In genomic region chr20:2742431-2742830, GRCh38 we compare ENCODE assay signal across 19 cellular contexts. TPM values are rescaled to one million over a fixed set of nuclear protein-coding genes. Genes with fewer than 3 reads are reported as not detected.
DNase-seq lines count a peak whose midpoint lies in the region; ATAC-seq and TF ChIP-seq lines count a peak whose summit lies in the region.
"Had no signal": no experiment of that assay in that cellular context is flagged by ENCODE, and none has a peak within 500 bp of the region (broad histone marks: within the 10 kb centered on the region; RNA-seq: fewer than 3 reads in every experiment).

No MANE protein-coding gene starts in this region.

- POLR2A ChIA-PET in PC-3 (lab: Charles Lee; ENCODE audit: unreplicated experiment) = no interaction called here

- H3K14ac ChIP-seq in neuronal stem cell (ENCODE audit: low read length) = no peak overlapping the region

- DNase-seq in activated naive CD4-positive, alpha-beta T cell treated with anti-CD3 and anti-CD28 coated beads, Interleukin-2, amount 50 U/mL, for 72 hours (ENCODE audit: low spot score in 2 of 2) = no peak
- no peak for DNase-seq in activated naive CD4-positive, alpha-beta T cell treated with anti-CD3 and anti-CD28 coated beads for 36 hours
- DNase-seq in effector memory CD4-positive, alpha-beta T cell = no peak
- DNase-seq in neuronal stem cell (ENCODE audit: low spot score) = no peak
- no peak for DNase-seq in Calu3
- no peak for DNase-seq in DMS79 (lab: John Stamatoyannopoulos, UW)
- no peak for DNase-seq in PC-3
- DNase-seq: cerebellar nuclear complex, NCI-H226, NCI-H774, tibial artery had no signal

- CTCF ChIA-PET in activated naive CD4-positive, alpha-beta T cell treated with anti-CD3 and anti-CD28 coated beads for 36 hours (lab: Charles Lee) = interaction anchor here (0.6 to 5.1 kb wide), 7 partner anchors 11 to 259 kb away, joined by 4 to 67 read pairs (median 33); no protein-coding TSS in a partner anchor
- CTCF ChIA-PET in Calu3 (lab: Charles Lee) (no interaction called here), PC-3 (lab: Charles Lee) (no interaction called here)

- H2BK15ac ChIP-seq in neuronal stem cell (ENCODE audit: low read length) = no peak overlapping the region

- no peak overlapping the region for H3K4me3 ChIP-seq in Loucy (ENCODE audit: low read length, poor library complexity, severe bottlenecking)
- no peak overlapping the region for H3K4me3 ChIP-seq in effector memory CD4-positive, alpha-beta T cell (ENCODE audit: insufficient read depth, low read depth, low read length, poor library complexity, severe bottlenecking)
- no peak overlapping the region for H3K4me3 ChIP-seq in neuronal stem cell (ENCODE audit: low read length in 2 of 2)
- H3K4me3 ChIP-seq in PC-3 (ENCODE audit: low read length) = no peak overlapping the region
- H3K4me3 ChIP-seq: dorsolateral prefrontal cortex, heart left ventricle, SK-N-MC, tibial artery had no signal

- no peak overlapping the region for H2BK120ac ChIP-seq in neuronal stem cell (ENCODE audit: low read depth, low read length)

- no peaks in the 10 kb centered on the region for H3K79me1 ChIP-seq in neuronal stem cell (ENCODE audit: low read depth, low read length)

- BruUV-seq in Calu3 (replicated peaks; lab: Mats Ljungman, UMichigan) = no TSS peak
- no TSS peak for BruUV-seq in PC-3 (replicated peaks; lab: Mats Ljungman, UMichigan)

- peak overlapping the region; percentile 8 for H3K18ac ChIP-seq in neuronal stem cell (ENCODE audit: low read length)

- H3K36me3 Mint-ChIP-seq in activated naive CD4-positive, alpha-beta T cell treated with anti-CD3 and anti-CD28 coated beads, Interleukin-2, amount 50 U/mL, for 72 hours = no peaks in the 10 kb centered on the region
- H3K36me3 Mint-ChIP-seq in activated naive CD4-positive, alpha-beta T cell treated with anti-CD3 and anti-CD28 coated beads for 36 hours (ENCODE audit: low read depth) = no peaks in the 10 kb centered on the region
- H3K36me3 Mint-ChIP-seq in Calu3 (ENCODE audit: insufficient read depth, unreplicated experiment) = peaks cover 6% of the 10 kb centered on the region
- H3K36me3 Mint-ChIP-seq: activated CD4-positive, alpha-beta memory T cell treated with anti-CD3 and anti-CD28 coated beads for 36 hours had no signal

- peaks cover 36% of the 10 kb centered on the region for H3K4me1 ChIP-seq in Loucy (ENCODE audit: insufficient read depth, low read length, poor library complexity, severe bottlenecking)
- peaks cover 29% of the 10 kb centered on the region for H3K4me1 ChIP-seq in effector memory CD4-positive, alpha-beta T cell (ENCODE audit: control insufficient read depth, insufficient read depth, low read length, poor library complexity, severe bottlenecking)
- no peaks in the 10 kb centered on the region for H3K4me1 ChIP-seq in neuronal stem cell (ENCODE audit: control insufficient read depth in 2 of 2, insufficient read depth in 1 of 2, low read depth in 1 of 2, low read length in 2 of 2)
- 0 out of 2 replicates have a peak, but pooled peaks cover 5% of the 10 kb centered on the region for H3K4me1 ChIP-seq in PC-3 (ENCODE audit: insufficient read depth, low read length)

- no peaks in the 10 kb centered on the region for H4K20me1 ChIP-seq in Loucy (ENCODE audit: insufficient read depth, low read length, poor library complexity, severe bottlenecking)
- H4K20me1 ChIP-seq in PC-3 (ENCODE audit: low read length) = no peaks in the 10 kb centered on the region

- no peak for ATAC-seq in activated naive CD4-positive, alpha-beta T cell treated with anti-CD3 and anti-CD28 coated beads, Interleukin-2, amount 50 U/mL, for 72 hours
- no peak for ATAC-seq in PC-3

- peak overlapping the region; percentile 73 for H3K4me2 ChIP-seq in Loucy (ENCODE audit: low read depth, low read length, poor library complexity, severe bottlenecking)
- no peak overlapping the region for H3K4me2 ChIP-seq in neuronal stem cell (ENCODE audit: insufficient read depth, low read length, poor library complexity, severe bottlenecking)
- H3K4me2 ChIP-seq in PC-3 (ENCODE audit: low read length) = no peak overlapping the region

- no peaks in the 10 kb centered on the region for H3K36me3 ChIP-seq in Loucy (ENCODE audit: insufficient read depth, low read length)
- no peaks in the 10 kb centered on the region for H3K36me3 ChIP-seq in effector memory CD4-positive, alpha-beta T cell (ENCODE audit: control insufficient read depth, insufficient read depth, low read length)
- no peaks in the 10 kb centered on the region for H3K36me3 ChIP-seq in neuronal stem cell (replicated peaks in 1 of 2; ENCODE audit: control insufficient read depth in 2 of 2, insufficient read depth in 2 of 2, low read length in 2 of 2)
- H3K36me3 ChIP-seq in PC-3 (ENCODE audit: low read depth, low read length) = no peaks in the 10 kb centered on the region
- H3K36me3 ChIP-seq: heart left ventricle, tibial artery, WERI-Rb-1 had no signal

- H3K27ac ChIP-seq in effector memory CD4-positive, alpha-beta T cell (ENCODE audit: insufficient read depth, low read length, poor library complexity, severe bottlenecking) = peak overlapping the region; percentile 23
- no peak overlapping the region for H3K27ac ChIP-seq in neuronal stem cell (replicated peaks; ENCODE audit: low read length)
- H3K27ac ChIP-seq in PC-3 (ENCODE audit: low read length) = no peak overlapping the region
- H3K27ac ChIP-seq: dorsolateral prefrontal cortex, epithelial cell of prostate, RWPE1, SK-N-MC, tibial artery, WERI-Rb-1 had no signal

- no peak for TF ChIP-seq CTCF in Loucy (conservative IDR thresholded peaks at IDR 0.05; ENCODE audit: low read length)
- TF ChIP-seq CTCF in Calu3 (IDR thresholded peaks at IDR 0.05; ENCODE audit: unreplicated experiment) = no peak
- no peak for TF ChIP-seq CTCF in PC-3 (conservative IDR thresholded peaks at IDR 0.05; ENCODE audit: low read depth, low read length)

- no peak overlapping the region for H2BK5ac ChIP-seq in neuronal stem cell (ENCODE audit: low read length)

- H3F3A ChIP-seq in Loucy (ENCODE audit: low read depth) (no peaks in the 10 kb centered on the region), PC-3 (ENCODE audit: low read length, unreplicated experiment) (no peaks in the 10 kb centered on the region)

- H3K4me1 Mint-ChIP-seq in activated naive CD4-positive, alpha-beta T cell treated with anti-CD3 and anti-CD28 coated beads for 36 hours (ENCODE audit: low read depth) = peaks cover 38% of the 10 kb centered on the region
- H3K4me1 Mint-ChIP-seq in Calu3 (ENCODE audit: low read depth, unreplicated experiment) = peaks cover 8% of the 10 kb centered on the region

- no peak overlapping the region for H3K9ac ChIP-seq in Loucy (ENCODE audit: low read depth, low read length, poor library complexity, severe bottlenecking)
- no peak overlapping the region for H3K9ac ChIP-seq in neuronal stem cell (ENCODE audit: low read depth, low read length, poor library complexity)
- no peak overlapping the region for H3K9ac ChIP-seq in PC-3 (ENCODE audit: low read length)

- H3K27me3 ChIP-seq in Loucy (ENCODE audit: insufficient read depth, low read length, poor library complexity, severe bottlenecking) = no peaks in the 10 kb centered on the region
- no peaks in the 10 kb centered on the region for H3K27me3 ChIP-seq in effector memory CD4-positive, alpha-beta T cell (replicated peaks; ENCODE audit: control insufficient read depth, insufficient read depth, low read length, poor library complexity, severe bottlenecking)
- H3K27me3 ChIP-seq in neuronal stem cell (ENCODE audit: control insufficient read depth in 3 of 3, insufficient read depth in 3 of 3, low read depth in 1 of 3, low read length in 3 of 3) = peaks cover 0 to 28% (median 16%) of the 10 kb centered on the region in 3 experiments
- H3K27me3 ChIP-seq in PC-3 (ENCODE audit: low read length) = no peaks in the 10 kb centered on the region; the same call in 1 of the 2 replicates
- H3K27me3 ChIP-seq: tibial artery had no signal

- H3K23ac ChIP-seq in neuronal stem cell (ENCODE audit: low read depth, low read length, poor library complexity) = no peak overlapping the region

- H3K9me3 Mint-ChIP-seq in activated naive CD4-positive, alpha-beta T cell treated with anti-CD3 and anti-CD28 coated beads, Interleukin-2, amount 50 U/mL, for 72 hours = no peaks in the 10 kb centered on the region
- H3K9me3 Mint-ChIP-seq in activated naive CD4-positive, alpha-beta T cell treated with anti-CD3 and anti-CD28 coated beads for 36 hours = no peaks in the 10 kb centered on the region
- no peaks in the 10 kb centered on the region for H3K9me3 Mint-ChIP-seq in Calu3 (ENCODE audit: low read depth, unreplicated experiment)
- H3K9me3 Mint-ChIP-seq: activated CD4-positive, alpha-beta memory T cell treated with anti-CD3 and anti-CD28 coated beads for 36 hours had no signal

- H2AFZ ChIP-seq in Loucy (ENCODE audit: low read length) = no peak overlapping the region
- H2AFZ ChIP-seq in neuronal stem cell (ENCODE audit: low read length) = no peak overlapping the region
- no peak overlapping the region for H2AFZ ChIP-seq in PC-3 (ENCODE audit: low read length)

- H3K4ac ChIP-seq in neuronal stem cell (ENCODE audit: low read length) = no peak overlapping the region

- no peak overlapping the region for H4K8ac ChIP-seq in neuronal stem cell (ENCODE audit: low read depth, low read length)

- no CpG with 5 or more reads among the region's 2 CpGs for WGBS in neuronal stem cell (ENCODE audit: extremely low coverage in 2 of 2, insufficient read length in 2 of 2, insufficient replicate concordance in 1 of 2), 2 donors

- no peak overlapping the region for H3K4me3 Mint-ChIP-seq in activated naive CD4-positive, alpha-beta T cell treated with anti-CD3 and anti-CD28 coated beads for 36 hours
- H3K4me3 Mint-ChIP-seq in Calu3 (ENCODE audit: low read depth, unreplicated experiment) = no peak overlapping the region

- H4K91ac ChIP-seq in neuronal stem cell (ENCODE audit: low read depth, low read length, poor library complexity) = no peak overlapping the region

- no peak overlapping the region for H2AK5ac ChIP-seq in neuronal stem cell (ENCODE audit: low read depth, low read length)

- peak overlapping the region; percentile 22 to 75 for H3K27ac Mint-ChIP-seq in activated naive CD4-positive, alpha-beta T cell treated with anti-CD3 and anti-CD28 coated beads, Interleukin-2, amount 50 U/mL, for 72 hours
- no peak overlapping the region for H3K27ac Mint-ChIP-seq in activated naive CD4-positive, alpha-beta T cell treated with anti-CD3 and anti-CD28 coated beads for 36 hours
- H3K27ac Mint-ChIP-seq in Calu3 (ENCODE audit: unreplicated experiment) = no peak overlapping the region

- H3K27me3 Mint-ChIP-seq in activated naive CD4-positive, alpha-beta T cell treated with anti-CD3 and anti-CD28 coated beads for 36 hours (ENCODE audit: low read depth) = no peaks in the 10 kb centered on the region
- peaks cover 82% of the 10 kb centered on the region for H3K27me3 Mint-ChIP-seq in Calu3 (ENCODE audit: unreplicated experiment)
- H3K27me3 Mint-ChIP-seq: activated CD4-positive, alpha-beta memory T cell treated with anti-CD3 and anti-CD28 coated beads for 36 hours had no signal

- no peaks in the 10 kb centered on the region for H3K9me2 ChIP-seq in Loucy (replicated peaks; ENCODE audit: low read depth, low read length)
- H3K9me2 ChIP-seq in PC-3 (replicated peaks; ENCODE audit: low read length) = no peaks in the 10 kb centered on the region

- no peaks in the 10 kb centered on the region for H3K79me2 ChIP-seq in Loucy (ENCODE audit: insufficient read depth, low read length)
- no peaks in the 10 kb centered on the region for H3K79me2 ChIP-seq in PC-3 (ENCODE audit: low read length)

- H3K9me3 ChIP-seq in Loucy (ENCODE audit: insufficient read depth, low read depth, low read length) (no peaks in the 10 kb centered on the region), neuronal stem cell (replicated peaks in 1 of 2; ENCODE audit: control insufficient read depth in 2 of 2, insufficient read depth in 1 of 2, low read depth in 1 of 2, low read length in 2 of 2) (no peaks in the 10 kb centered on the region), PC-3 (ENCODE audit: low read length) (no peaks in the 10 kb centered on the region)
- H3K9me3 ChIP-seq in effector memory CD4-positive, alpha-beta T cell (ENCODE audit: control insufficient read depth, low read length) = no peaks in the 10 kb centered on the region
- H3K9me3 ChIP-seq: heart left ventricle, tibial artery had no signal

- intact Hi-C loops in activated naive CD4-positive, alpha-beta T cell treated with anti-CD3 and anti-CD28 coated beads for 36 hours (cut with micrococcal nuclease) = no loop called here
- intact Hi-C loops in Calu3 (cut with micrococcal nuclease; ENCODE audit: unreplicated experiment) = no loop called here
- intact Hi-C loops in PC-3 (cut with micrococcal nuclease) = no loop called here

- H2BK12ac ChIP-seq in neuronal stem cell (ENCODE audit: low read length) = no peak overlapping the region

RNA-seq across cellular contexts. Expression of gene EBF4, which starts 49.9 kb away (rescaled TPM):
- total RNA-seq in activated naive CD4-positive, alpha-beta T cell treated with anti-CD3 and anti-CD28 coated beads, Interleukin-2, amount 50 U/mL, for 72 hours = 1 to 10 TPM; 4.0 to 8.3 TPM
- 1 to 10 TPM; 3.2 to 3.5 TPM for total RNA-seq in activated naive CD4-positive, alpha-beta T cell treated with anti-CD3 and anti-CD28 coated beads for 36 hours
- polyA plus RNA-seq in neuronal stem cell (2013, experiment 1 of 2) = 19.6 TPM
- 17.3 TPM for polyA plus RNA-seq in neuronal stem cell (2013, experiment 2 of 2)
- 4.3 and 6.6 TPM in 2 replicates for total RNA-seq in Calu3 (2022)
- total RNA-seq in PC-3 (2014; rRNA removed) = 0.98 and 1.8 TPM in 2 replicates

RNA-seq across cellular contexts. Expression of gene CPXM1, which starts 58.0 kb away (rescaled TPM):
- 1 to 10 TPM; 1.1 to 3.5 TPM for total RNA-seq in activated naive CD4-positive, alpha-beta T cell treated with anti-CD3 and anti-CD28 coated beads, Interleukin-2, amount 50 U/mL, for 72 hours
- 1 to 10 TPM; 2.0 to 2.2 TPM for total RNA-seq in activated naive CD4-positive, alpha-beta T cell treated with anti-CD3 and anti-CD28 coated beads for 36 hours
- 100 TPM for polyA plus RNA-seq in neuronal stem cell (2013, experiment 1 of 2)
- 97.5 TPM for polyA plus RNA-seq in neuronal stem cell (2013, experiment 2 of 2)
- total RNA-seq in Calu3 (2022) = 0.14 and 0.29 TPM in 2 replicates
- not detected in 2 replicates for total RNA-seq in PC-3 (2014; rRNA removed)

Comparison
In these comparisons a context has a peak if more than half of its experiments do, and no peak if none do; other contexts are left out.
1. H3K27ac Mint-ChIP-seq: peak in activated naive CD4-positive, alpha-beta T cell treated with anti-CD3 and anti-CD28 coated beads, Interleukin-2, amount 50 U/mL, for 72 hours (2 of 2); none in activated naive CD4-positive, alpha-beta T cell treated with anti-CD3 and anti-CD28 coated beads for 36 hours (single experiment) and Calu3 (single experiment).